Comparison of ENCODE assay signal across 11 cellular contexts in the genomic region with DNA sequence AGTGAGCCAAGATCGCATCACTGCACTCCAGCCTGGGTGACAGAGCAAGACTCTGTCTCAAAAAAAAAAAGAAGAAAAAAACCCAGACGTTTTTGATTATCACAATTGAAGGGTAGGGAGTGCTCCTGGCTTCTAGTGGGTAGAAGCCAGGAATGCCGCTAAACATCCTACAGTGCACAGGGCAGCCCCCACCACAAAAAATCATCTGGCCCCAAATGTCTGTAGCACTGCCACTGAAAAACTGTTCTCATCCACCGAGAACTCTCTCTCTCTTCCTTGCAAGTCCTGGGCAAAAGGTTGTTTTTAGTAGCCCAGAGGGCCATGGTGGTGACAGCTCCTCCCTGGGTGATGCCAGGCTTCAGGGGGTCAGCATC. TPM values are rescaled to one million over a fixed set of nuclear protein-coding genes. Genes with fewer than 3 reads are reported as not detected.
A peak's percentile ranks its signal among the peaks of the same experiment; 100 is the strongest.
DNase-seq lines count a peak whose midpoint lies in the region; ATAC-seq, FAIRE-seq and TF ChIP-seq lines count a peak whose summit lies in the region.
"Had no signal": no experiment of that assay in that cellular context is flagged by ENCODE, and none has a peak within 500 bp of the region (broad histone marks: within the 10 kb centered on the region; RNA-seq: fewer than 3 reads in every experiment).

No MANE protein-coding gene starts in this region.

- intact Hi-C loops in spleen (cut with DNase I; ENCODE audit: low total_unique reads) = no loop called here
- intact Hi-C loops in mucosa of descending colon (cut with DNase I, micrococcal nuclease) = no loop called here

- H3K27ac ChIP-seq in foreskin keratinocyte (peak overlapping the region; percentile 63), spleen (peak overlapping the region in 6 of 8 donors; percentile 20 to 80 (median 62))

- no peaks in the 10 kb centered on the region for H3K36me3 ChIP-seq in spleen
- H3K36me3 ChIP-seq in mucosa of descending colon (ENCODE audit: low read depth) = no peaks in the 10 kb centered on the region

- no peak overlapping the region for H3K4me3 Mint-ChIP-seq in T-helper 17 cell
- H3K4me3 Mint-ChIP-seq: activated CD8-positive, alpha-beta memory T cell treated with anti-CD3 and anti-CD28 coated beads, Interleukin-2, amount 10 ng/mL, durations not matched to agents 7 days and 5 days had no signal

- peak; percentile 38 for FAIRE-seq in GM12892 (lab: Jason Lieb, UNC)

- H3K27me3 Mint-ChIP-seq in T-helper 17 cell = no peaks in the 10 kb centered on the region
- H3K27me3 Mint-ChIP-seq: activated CD8-positive, alpha-beta memory T cell treated with anti-CD3 and anti-CD28 coated beads, Interleukin-2, amount 10 ng/mL, durations not matched to agents 7 days and 5 days had no signal

- H3K4me1 ChIP-seq in foreskin keratinocyte = peaks cover 11% of the 10 kb centered on the region
- H3K4me1 ChIP-seq in spleen = peaks cover 0 to 28% (median 21%) of the 10 kb centered on the region in 6 donors
- H3K4me1 ChIP-seq in mucosa of descending colon (ENCODE audit: low read depth) = no peaks in the 10 kb centered on the region

- no peak overlapping the region for H3K4me3 ChIP-seq in spleen
- no peak overlapping the region for H3K4me3 ChIP-seq in mucosa of descending colon
- H3K4me3 ChIP-seq: lung had no signal

- peak overlapping the region; percentile 8 for H3K27ac Mint-ChIP-seq in T-helper 17 cell
- H3K27ac Mint-ChIP-seq: activated CD8-positive, alpha-beta memory T cell treated with anti-CD3 and anti-CD28 coated beads, Interleukin-2, amount 10 ng/mL, durations not matched to agents 7 days and 5 days had no signal

- DNase-seq in GM12892 (ENCODE audit: insufficient read length) (no peak), T-helper 17 cell (no peak), foreskin keratinocyte (no peak), spleen (no peak), retina (no peak), NCI-H1436 (lab: John Stamatoyannopoulos, UW) (no peak), mucosa of descending colon (no peak)
- DNase-seq: DMS 273 treated with DMSO at 0.1 percent for 48 hours had no signal

- TF ChIP-seq POLR2A in GM12892 (IDR thresholded peaks at IDR 0.05; ENCODE audit: low read depth, low read length) (no peak), spleen (IDR thresholded peaks at IDR 0.05) (no peak)

- ATAC-seq in T-helper 17 cell (no peak), foreskin keratinocyte (no peak), HG03108 (IDR thresholded peaks at IDR 0.05; ENCODE audit: unreplicated experiment) (no peak), mucosa of descending colon (no peak)

- TF ChIP-seq CTCF in foreskin keratinocyte (conservative IDR thresholded peaks at IDR 0.05) (no peak), spleen (IDR thresholded peaks at IDR 0.05 in 8 of 11, conservative IDR thresholded peaks at IDR 0.05 in 3 of 11) (no peak), mucosa of descending colon (IDR thresholded peaks at IDR 0.05) (no peak)

- H3K4me1 Mint-ChIP-seq in T-helper 17 cell = peaks cover 2% of the 10 kb centered on the region

- no peaks in the 10 kb centered on the region for H3K9me3 ChIP-seq in T-helper 17 cell (ENCODE audit: control insufficient read depth, low read length, poor library complexity, severe bottlenecking)
- H3K9me3 ChIP-seq in spleen = no peaks in the 10 kb centered on the region
- no peaks in the 10 kb centered on the region for H3K9me3 ChIP-seq in mucosa of descending colon

- H3K27me3 ChIP-seq in foreskin keratinocyte = no peaks in the 10 kb centered on the region
- no peaks in the 10 kb centered on the region for H3K27me3 ChIP-seq in spleen (replicated peaks in 1 of 7)

- WGBS in spleen, 5 donors = 41 to 57% (median 54%) methylated on average over 4 of the region's 4 CpGs

- no peaks in the 10 kb centered on the region for H3K36me3 Mint-ChIP-seq in T-helper 17 cell (ENCODE audit: low read depth)

RNA-seq across cellular contexts. Expression of gene GPR157, which starts 35.6 kb away (rescaled TPM):
- 7.4 TPM for polyA plus RNA-seq in GM12892 (2012; ENCODE audit: missing spikeins)
- total RNA-seq in T-helper 17 cell (1 to 10 TPM; 4.4 to 5.6 TPM), foreskin keratinocyte (4.9 and 5.0 TPM in 2 replicates), spleen (10 to 100 TPM in 1 of 7 donors, 1 to 10 TPM in 6; 5.7 to 10.5 (median 6.8) TPM), mucosa of descending colon (1 to 10 TPM; 7.0 to 8.7 (median 8.1) TPM)
- polyA plus RNA-seq in foreskin keratinocyte (1.5 and 1.7 TPM in 2 replicates), spleen (1 to 10 TPM; 1.2 to 2.8 (median 1.5) TPM)
